Comparison of ENCODE assay signal across 1 cellular context in genomic region chr13:52617070-52618060, GRCh38.
TF ChIP-seq lines count a peak whose summit lies in the region.

No MANE protein-coding gene starts in this region.

TF ChIP-seq in GM12878, 131 proteins besides CTCF, POLR2A, EP300 and RAD21 (continued from another document):
- TF ChIP-seq E4F1 (IDR thresholded peaks at IDR 0.05; ENCODE audit: borderline replicate concordance, partially characterized antibody) (no peak), ZNF207 (IDR thresholded peaks at IDR 0.05; ENCODE audit: borderline replicate concordance) (peak; percentile 53; the same call in 1 of the 2 replicates), MYB (IDR thresholded peaks at IDR 0.05; ENCODE audit: borderline replicate concordance, low read depth, low read length) (no peak), BACH1 (IDR thresholded peaks at IDR 0.05; ENCODE audit: borderline replicate concordance) (no peak; the same call in 1 of the 2 replicates), JUNB (IDR thresholded peaks at IDR 0.05) (peak; percentile 20; the same call in 1 of the 2 replicates), MTA2 (IDR thresholded peaks at IDR 0.05; ENCODE audit: low read depth) (peak; percentile 30; the same call in 1 of the 2 replicates), ZSCAN29 (IDR thresholded peaks at IDR 0.05) (no peak), ATF2 (IDR thresholded peaks at IDR 0.05; ENCODE audit: low read length) (no peak; the same call in 1 of the 2 replicates), USF1 (IDR thresholded peaks at IDR 0.05; ENCODE audit: borderline replicate concordance, extremely low read length, insufficient read depth, low read depth, low read length) (peak; percentile 49), ESRRA (IDR thresholded peaks at IDR 0.05; ENCODE audit: low read length) (peak; percentile 79; the same call in 1 of the 2 replicates)
